1 cellular context compared by ENCODE assay signal in genomic region chr3:41363830-41364523, GRCh38.
TF ChIP-seq lines count a peak whose summit lies in the region.

No MANE protein-coding gene starts in this region.

TF ChIP-seq in HepG2, 621 proteins besides CTCF, POLR2A, EP300 and RAD21 (continued from another document and continues in another):
- TF ChIP-seq ZNF362 (CRISPR knock-in tag; IDR thresholded peaks at IDR 0.05; ENCODE audit: borderline replicate concordance) (peak; percentile 38; the same call in 1 of the 2 replicates), KDM3A (CRISPR knock-in tag; IDR thresholded peaks at IDR 0.05; ENCODE audit: low read depth) (peak; percentile 68; the same call in 1 of the 2 replicates), ZSCAN21 (CRISPR knock-in tag; IDR thresholded peaks at IDR 0.05; ENCODE audit: borderline replicate concordance) (no peak), NFIC (IDR thresholded peaks at IDR 0.05; ENCODE audit: low read length) (peak; percentile 59; the same call in 1 of the 2 replicates), HMG20A (CRISPR knock-in tag; IDR thresholded peaks at IDR 0.05; ENCODE audit: borderline replicate concordance) (peak; percentile 65; the same call in 1 of the 2 replicates), MEIS2 (CRISPR knock-in tag; IDR thresholded peaks at IDR 0.05) (0 out of 2 replicates have a peak, but pooled peaks have one; percentile 36), TRIM24 (CRISPR knock-in tag; IDR thresholded peaks at IDR 0.05) (0 out of 2 replicates have a peak, but pooled peaks have one; percentile 45), ZNF772 (CRISPR knock-in tag; IDR thresholded peaks at IDR 0.05) (0 out of 2 replicates have a peak, but pooled peaks have one; percentile 52), ZNF292 (CRISPR knock-in tag; IDR thresholded peaks at IDR 0.05; ENCODE audit: borderline replicate concordance, low read depth) (peak; percentile 69), HOMEZ (CRISPR knock-in tag; IDR thresholded peaks at IDR 0.05; ENCODE audit: low read depth) (peak; percentile 81), SKIL (CRISPR knock-in tag; IDR thresholded peaks at IDR 0.05; ENCODE audit: borderline replicate concordance) (peak; percentile 49; the same call in 1 of the 2 replicates), RXRA (CRISPR knock-in tag; IDR thresholded peaks at IDR 0.05) (peak; percentile 48; the same call in 1 of the 2 replicates), EZH2 (conservative IDR thresholded peaks at IDR 0.05; ENCODE audit: low read depth, low read length) (no peak), MEF2D (CRISPR knock-in tag; IDR thresholded peaks at IDR 0.05) (peak; percentile 47; the same call in 1 of the 2 replicates), ZNF558 (CRISPR knock-in tag; IDR thresholded peaks at IDR 0.05; ENCODE audit: borderline replicate concordance) (no peak), AHDC1 (CRISPR knock-in tag; IDR thresholded peaks at IDR 0.05; ENCODE audit: borderline replicate concordance) (peak; percentile 97), ZFP62 (CRISPR knock-in tag; IDR thresholded peaks at IDR 0.05) (no peak), ATF7-NPFF (CRISPR knock-in tag; IDR thresholded peaks at IDR 0.05; ENCODE audit: low read depth) (no peak), ARID5B (CRISPR knock-in tag; IDR thresholded peaks at IDR 0.05) (peak; percentile 92), ZNF260 (CRISPR knock-in tag; IDR thresholded peaks at IDR 0.05; ENCODE audit: borderline replicate concordance, low read depth) (no peak), HDAC2 (CRISPR knock-in tag; IDR thresholded peaks at IDR 0.05) (peak; percentile 79; the same call in 1 of the 2 replicates), SALL2 (CRISPR knock-in tag; IDR thresholded peaks at IDR 0.05) (no peak), TEAD3 (CRISPR knock-in tag; optimal IDR thresholded peaks at IDR 0.05; ENCODE audit: borderline replicate concordance) (peak; percentile 75), CBX5 (CRISPR knock-in tag; IDR thresholded peaks at IDR 0.05; ENCODE audit: borderline replicate concordance) (peak; percentile 19; the same call in 1 of the 2 replicates), HHEX (CRISPR knock-in tag; IDR thresholded peaks at IDR 0.05) (peak; percentile 69), ZNF552 (CRISPR knock-in tag; IDR thresholded peaks at IDR 0.05; ENCODE audit: borderline replicate concordance) (no peak), TARDBP (CRISPR knock-in tag; IDR thresholded peaks at IDR 0.05) (peak; percentile 63; the same call in 1 of the 2 replicates), ZNF460 (CRISPR knock-in tag; IDR thresholded peaks at IDR 0.05; ENCODE audit: borderline replicate concordance) (peak; percentile 49; the same call in 1 of the 2 replicates), NCOR1 (IDR thresholded peaks at IDR 0.05; ENCODE audit: borderline replicate concordance, low read length) (peak; percentile 64; the same call in 1 of the 2 replicates), ZMYM4 (CRISPR knock-in tag; IDR thresholded peaks at IDR 0.05) (peak; percentile 79), ONECUT2 (CRISPR knock-in tag; IDR thresholded peaks at IDR 0.05) (peak; percentile 71; the same call in 1 of the 2 replicates), ZFP1 (CRISPR knock-in tag; IDR thresholded peaks at IDR 0.05) (no peak), RELA (CRISPR knock-in tag; IDR thresholded peaks at IDR 0.05) (no peak), ZNF724P (CRISPR knock-in tag; IDR thresholded peaks at IDR 0.05; ENCODE audit: borderline replicate concordance) (peak; percentile 74; the same call in 1 of the 2 replicates), TCF7 (IDR thresholded peaks at IDR 0.05; ENCODE audit: low read depth) (peak; percentile 81), NR2C2 (CRISPR knock-in tag; IDR thresholded peaks at IDR 0.05; ENCODE audit: borderline replicate concordance) (peak; percentile 81), ZBTB34 (CRISPR knock-in tag; IDR thresholded peaks at IDR 0.05) (no peak)
